1 cellular context compared by ENCODE assay signal in the genomic region with DNA sequence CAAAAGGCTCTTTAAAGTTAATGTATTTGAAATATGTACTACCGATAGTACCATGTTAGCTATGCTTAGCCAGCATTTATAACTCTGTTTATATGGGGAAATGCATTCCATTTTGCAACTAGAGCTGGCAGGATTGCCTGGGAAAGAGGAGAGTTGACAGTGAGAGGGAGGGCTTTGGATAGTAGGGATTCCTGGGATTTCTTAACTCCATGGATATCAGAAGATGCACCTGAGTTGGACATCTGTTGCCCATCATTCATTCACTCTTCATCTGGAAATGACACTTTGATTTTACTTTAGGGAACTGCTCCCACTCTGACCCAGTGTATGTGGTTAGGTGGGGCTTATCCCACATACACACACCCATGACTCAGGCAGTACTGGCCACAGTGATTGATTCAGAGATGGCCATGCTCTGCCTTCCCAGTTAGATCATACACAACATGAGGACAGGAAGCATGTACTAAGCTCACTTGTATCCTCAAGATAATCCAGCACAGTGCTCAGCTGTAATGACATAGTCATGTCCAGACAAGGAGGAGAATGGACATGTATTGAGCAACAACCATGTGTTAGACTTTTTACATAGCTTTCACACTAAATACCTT.
A peak's percentile ranks its signal among the peaks of the same experiment; 100 is the strongest.
TF ChIP-seq lines count a peak whose summit lies in the region.

No MANE protein-coding gene starts in this region.

TF ChIP-seq in K562, 482 proteins besides CTCF, POLR2A, EP300 and RAD21 (continued from another document and continues in another):
- TF ChIP-seq MGA (IDR thresholded peaks at IDR 0.05) (no peak), ETV5 (CRISPR knock-in tag; IDR thresholded peaks at IDR 0.05; ENCODE audit: low read depth) (no peak), MTA2 (IDR thresholded peaks at IDR 0.05; ENCODE audit: low read depth) (0 out of 2 replicates have a peak, but pooled peaks have one; percentile 11), BRD4 (IDR thresholded peaks at IDR 0.05) (no peak), RB1 (IDR thresholded peaks at IDR 0.05; ENCODE audit: low read depth) (no peak), ZNF146 (CRISPR knock-in tag; IDR thresholded peaks at IDR 0.05; ENCODE audit: unreplicated experiment) (no peak), HDAC8 (tag; IDR thresholded peaks at IDR 0.05) (no peak), NR3C1 (CRISPR knock-in tag; IDR thresholded peaks at IDR 0.05) (no peak), SMAD3 (CRISPR knock-in tag; conservative IDR thresholded peaks at IDR 0.05) (no peak), ZNF57 (CRISPR knock-in tag; IDR thresholded peaks at IDR 0.05) (no peak), BRCA1 (IDR thresholded peaks at IDR 0.05) (no peak), BRCA1 (CRISPR knock-in tag; IDR thresholded peaks at IDR 0.05) (no peak), ZNF347 (CRISPR knock-in tag; IDR thresholded peaks at IDR 0.05; ENCODE audit: low read depth) (no peak), ZFX (CRISPR knock-in tag; IDR thresholded peaks at IDR 0.05) (no peak), ZZZ3 (IDR thresholded peaks at IDR 0.05) (no peak), POLR2AphosphoS5 (IDR thresholded peaks at IDR 0.05; ENCODE audit: control insufficient read depth, insufficient read depth, low read depth, low read length) (peak; percentile 43; the same call in 1 of the 2 replicates), ZFP30 (CRISPR knock-in tag; IDR thresholded peaks at IDR 0.05; ENCODE audit: borderline replicate concordance) (no peak), FOXA3 (CRISPR knock-in tag; conservative IDR thresholded peaks at IDR 0.05 in 1 of 2, IDR thresholded peaks at IDR 0.05 in 1 of 2) (no peak), ZBTB33 (CRISPR knock-in tag; IDR thresholded peaks at IDR 0.05) (no peak), KDM4B (IDR thresholded peaks at IDR 0.05; ENCODE audit: borderline replicate concordance in 2 of 2, low read depth in 1 of 2) (no peak), TCF3 (CRISPR knock-in tag; IDR thresholded peaks at IDR 0.05) (peak; percentile 86), PCBP2 (IDR thresholded peaks at IDR 0.05; ENCODE audit: low read depth, low read length, poor library complexity, severe bottlenecking) (no peak), SMC3 (conservative IDR thresholded peaks at IDR 0.05; ENCODE audit: insufficient read depth, low read depth, low read length) (no peak), CLOCK (CRISPR knock-in tag; IDR thresholded peaks at IDR 0.05; ENCODE audit: borderline replicate concordance) (no peak), DPF2 (IDR thresholded peaks at IDR 0.05) (peak; percentile 62), E2F5 (CRISPR knock-in tag; IDR thresholded peaks at IDR 0.05) (no peak), MTA3 (IDR thresholded peaks at IDR 0.05; ENCODE audit: borderline replicate concordance) (no peak), SRSF9 (IDR thresholded peaks at IDR 0.05; ENCODE audit: borderline replicate concordance, low read depth, low read length) (no peak), SLC30A9 (CRISPR knock-in tag; IDR thresholded peaks at IDR 0.05) (no peak), NCOA2 (IDR thresholded peaks at IDR 0.05; ENCODE audit: partially characterized antibody in 2 of 2) (no peak), SMAD1 (IDR thresholded peaks at IDR 0.05; ENCODE audit: low read depth, low read length, partially characterized antibody) (no peak), ZNF551 (CRISPR knock-in tag; IDR thresholded peaks at IDR 0.05) (no peak), ZNF263 (CRISPR knock-in tag; IDR thresholded peaks at IDR 0.05; ENCODE audit: borderline replicate concordance) (no peak), CREM (IDR thresholded peaks at IDR 0.05; ENCODE audit: low read depth) (no peak), NFRKB (IDR thresholded peaks at IDR 0.05; ENCODE audit: low read depth) (no peak)
- TF ChIP-seq, protein P1, sequence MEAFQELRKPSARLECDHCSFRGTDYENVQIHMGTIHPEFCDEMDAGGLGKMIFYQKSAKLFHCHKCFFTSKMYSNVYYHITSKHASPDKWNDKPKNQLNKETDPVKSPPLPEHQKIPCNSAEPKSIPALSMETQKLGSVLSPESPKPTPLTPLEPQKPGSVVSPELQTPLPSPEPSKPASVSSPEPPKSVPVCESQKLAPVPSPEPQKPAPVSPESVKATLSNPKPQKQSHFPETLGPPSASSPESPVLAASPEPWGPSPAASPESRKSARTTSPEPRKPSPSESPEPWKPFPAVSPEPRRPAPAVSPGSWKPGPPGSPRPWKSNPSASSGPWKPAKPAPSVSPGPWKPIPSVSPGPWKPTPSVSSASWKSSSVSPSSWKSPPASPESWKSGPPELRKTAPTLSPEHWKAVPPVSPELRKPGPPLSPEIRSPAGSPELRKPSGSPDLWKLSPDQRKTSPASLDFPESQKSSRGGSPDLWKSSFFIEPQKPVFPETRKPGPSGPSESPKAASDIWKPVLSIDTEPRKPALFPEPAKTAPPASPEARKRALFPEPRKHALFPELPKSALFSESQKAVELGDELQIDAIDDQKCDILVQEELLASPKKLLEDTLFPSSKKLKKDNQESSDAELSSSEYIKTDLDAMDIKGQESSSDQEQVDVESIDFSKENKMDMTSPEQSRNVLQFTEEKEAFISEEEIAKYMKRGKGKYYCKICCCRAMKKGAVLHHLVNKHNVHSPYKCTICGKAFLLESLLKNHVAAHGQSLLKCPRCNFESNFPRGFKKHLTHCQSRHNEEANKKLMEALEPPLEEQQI (IDR thresholded peaks at IDR 0.05): no peak
- TF ChIP-seq, protein P2, sequence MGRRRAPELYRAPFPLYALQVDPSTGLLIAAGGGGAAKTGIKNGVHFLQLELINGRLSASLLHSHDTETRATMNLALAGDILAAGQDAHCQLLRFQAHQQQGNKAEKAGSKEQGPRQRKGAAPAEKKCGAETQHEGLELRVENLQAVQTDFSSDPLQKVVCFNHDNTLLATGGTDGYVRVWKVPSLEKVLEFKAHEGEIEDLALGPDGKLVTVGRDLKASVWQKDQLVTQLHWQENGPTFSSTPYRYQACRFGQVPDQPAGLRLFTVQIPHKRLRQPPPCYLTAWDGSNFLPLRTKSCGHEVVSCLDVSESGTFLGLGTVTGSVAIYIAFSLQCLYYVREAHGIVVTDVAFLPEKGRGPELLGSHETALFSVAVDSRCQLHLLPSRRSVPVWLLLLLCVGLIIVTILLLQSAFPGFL (CRISPR knock-in tag; IDR thresholded peaks at IDR 0.05): no peak
- TF ChIP-seq, protein P3, sequence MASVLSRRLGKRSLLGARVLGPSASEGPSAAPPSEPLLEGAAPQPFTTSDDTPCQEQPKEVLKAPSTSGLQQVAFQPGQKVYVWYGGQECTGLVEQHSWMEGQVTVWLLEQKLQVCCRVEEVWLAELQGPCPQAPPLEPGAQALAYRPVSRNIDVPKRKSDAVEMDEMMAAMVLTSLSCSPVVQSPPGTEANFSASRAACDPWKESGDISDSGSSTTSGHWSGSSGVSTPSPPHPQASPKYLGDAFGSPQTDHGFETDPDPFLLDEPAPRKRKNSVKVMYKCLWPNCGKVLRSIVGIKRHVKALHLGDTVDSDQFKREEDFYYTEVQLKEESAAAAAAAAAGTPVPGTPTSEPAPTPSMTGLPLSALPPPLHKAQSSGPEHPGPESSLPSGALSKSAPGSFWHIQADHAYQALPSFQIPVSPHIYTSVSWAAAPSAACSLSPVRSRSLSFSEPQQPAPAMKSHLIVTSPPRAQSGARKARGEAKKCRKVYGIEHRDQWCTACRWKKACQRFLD (CRISPR knock-in tag; IDR thresholded peaks at IDR 0.05): no peak
